ENCODE assay signal across 8 cellular contexts in genomic region chr11:1260023-1260501, GRCh38. TPM values are rescaled to one million over a fixed set of nuclear protein-coding genes. Genes with fewer than 3 reads are reported as not detected.
DNase-seq lines count a peak whose midpoint lies in the region; ATAC-seq and TF ChIP-seq lines count a peak whose summit lies in the region.
"Had no signal": no experiment of that assay in that cellular context is flagged by ENCODE, and none has a peak within 500 bp of the region (broad histone marks: within the 10 kb centered on the region; RNA-seq: fewer than 3 reads in every experiment).

No MANE protein-coding gene starts in this region.

- RAD21 ChIA-PET in HCT116 (lab: Charles Lee; ENCODE audit: low non-redundant PET in 1 of 2, low total read pairs in 2 of 2, uncharacterized antibody in 2 of 2, unreplicated experiment in 2 of 2): no interaction called here

- no peaks in the 10 kb centered on the region for H3K9me3 ChIP-seq in HCT116 (ENCODE audit: control insufficient read depth in 1 of 2, insufficient read depth in 1 of 2, low read depth in 1 of 2, low read length in 2 of 2)
- H3K9me3 ChIP-seq in endodermal cell (ENCODE audit: control insufficient read depth, low read length): peaks cover 3% of the 10 kb centered on the region

- in situ Hi-C loops in brain microvascular endothelial cell (cut with HindIII; ENCODE audit: low pct_ligation_motif_present, low sequenced_read_pairs): no loop called here

- H3K9ac ChIP-seq in HCT116 (ENCODE audit: low read length) (no peak overlapping the region), endodermal cell (ENCODE audit: extremely low read depth, low read length, poor library complexity, severe bottlenecking) (no peak overlapping the region)

- TF ChIP-seq RAD21 in HCT116 (IDR thresholded peaks at IDR 0.05; ENCODE audit: low read depth): no peak

- H3K4me3 Mint-ChIP-seq in endodermal cell (no peak overlapping the region), CD14-positive monocyte (no peak overlapping the region)

- POLR2A ChIA-PET in HCT116 (lab: Charles Lee): no interaction called here

- no peaks in the 10 kb centered on the region for H3K79me2 ChIP-seq in HCT116 (ENCODE audit: insufficient read depth, low read length)

- intact Hi-C loops in HCT116 (cut with micrococcal nuclease) (loop anchor here (5.0 kb wide), 1 partner anchor 47 kb away; the partner anchor contains the start of gene TOLLIP), CD14-positive monocyte (cut with micrococcal nuclease) (loop anchor here (5.0 to 10.0 kb wide), 2 partner anchors 75 to 77 kb away; no protein-coding TSS in a partner anchor)

- H3K36me3 ChIP-seq in HCT116 (ENCODE audit: control insufficient read depth in 1 of 2, insufficient read depth in 2 of 2, low read length in 2 of 2): no peaks in the 10 kb centered on the region
- no peaks in the 10 kb centered on the region for H3K36me3 ChIP-seq in endodermal cell (ENCODE audit: control insufficient read depth, insufficient read depth, low read length)
- no peaks in the 10 kb centered on the region for H3K36me3 ChIP-seq in brain microvascular endothelial cell (replicated peaks)

- H3K36me3 Mint-ChIP-seq in endodermal cell (ENCODE audit: low read depth): peaks cover 4% of the 10 kb centered on the region
- H3K36me3 Mint-ChIP-seq in CD14-positive monocyte: peaks cover 0 to 5% of the 10 kb centered on the region in 2 donors

- H4K20me1 ChIP-seq in HCT116 (ENCODE audit: insufficient read depth): no peaks in the 10 kb centered on the region

- H3K4me1 ChIP-seq in HCT116 (ENCODE audit: control insufficient read depth in 1 of 2, insufficient read depth in 2 of 2, low read length in 2 of 2) (peaks cover 13 to 32% of the 10 kb centered on the region in 2 experiments; a peak in 3 of 4 replicates), endodermal cell (ENCODE audit: control insufficient read depth, insufficient read depth, low read length) (no peaks in the 10 kb centered on the region)

- peaks cover 1% of the 10 kb centered on the region for H3K4me1 Mint-ChIP-seq in endodermal cell
- H3K4me1 Mint-ChIP-seq in CD14-positive monocyte: peaks cover 11% of the 10 kb centered on the region

- no TSS peak for BruUV-seq in HCT116 (replicated peaks; lab: Mats Ljungman, UMichigan)

- H2AFZ ChIP-seq in HCT116 (ENCODE audit: low read depth, low read length, poor library complexity, severe bottlenecking): no peak overlapping the region

- TF ChIP-seq CTCF in HCT116 (IDR thresholded peaks at IDR 0.05 in 2 of 3, conservative IDR thresholded peaks at IDR 0.05 in 1 of 3; ENCODE audit: borderline replicate concordance in 1 of 3, insufficient read depth in 1 of 3, low read depth in 2 of 3, low read length in 2 of 3): no peak
- TF ChIP-seq CTCF in endodermal cell (conservative IDR thresholded peaks at IDR 0.05): no peak
- TF ChIP-seq CTCF in CD14-positive monocyte (IDR thresholded peaks at IDR 0.05): no peak
- TF ChIP-seq CTCF in brain microvascular endothelial cell (IDR thresholded peaks at IDR 0.05; ENCODE audit: low read depth, low read length, missing control alignments): no peak

- H3K27me3 ChIP-seq in HCT116 (ENCODE audit: insufficient read depth, low read length): no peaks in the 10 kb centered on the region
- H3K27me3 ChIP-seq in endodermal cell (ENCODE audit: control insufficient read depth, insufficient read depth, low read length, poor library complexity, severe bottlenecking): no peaks in the 10 kb centered on the region
- no peaks in the 10 kb centered on the region for H3K27me3 ChIP-seq in brain microvascular endothelial cell (replicated peaks)

- H3K27ac ChIP-seq in HCT116 (ENCODE audit: low read depth, low read length) (peak overlapping the region; percentile 24; the same call in 1 of the 2 replicates), endodermal cell (ENCODE audit: low read depth, low read length) (no peak overlapping the region), brain microvascular endothelial cell (no peak overlapping the region)

- H3K4me3 ChIP-seq in HCT116 (replicated peaks in 1 of 2; ENCODE audit: low read depth in 1 of 2, low read length in 2 of 2) (no peak overlapping the region), endodermal cell (ENCODE audit: low read length) (no peak overlapping the region), brain microvascular endothelial cell (ENCODE audit: low read depth, low read length) (no peak overlapping the region)

- H3K4me2 ChIP-seq in HCT116 (ENCODE audit: low read length): peak overlapping the region; percentile 32; the same call in 1 of the 2 replicates

- WGBS in endodermal cell (ENCODE audit: insufficient coverage in 1 of 2, insufficient read length in 1 of 2), 2 experiments: 90% methylated on average over 9 of the region's 10 CpGs; no CpG with 5 or more reads in 1 of the 2 experiments

- DNase-seq in HCT116 (ENCODE audit: low read depth, low spot score) (peak; percentile 42), SW 1271 (lab: John Stamatoyannopoulos, UW) (peak; percentile 27 to 47), endodermal cell (peak; percentile 74), CD14-positive monocyte (ENCODE audit: low spot score) (no peak), brain microvascular endothelial cell (no peak), NCI-H1417 (lab: John Stamatoyannopoulos, UW) (no peak)
- DNase-seq in stimulated activated CD4-positive, alpha-beta T cell treated with anti-CD3 and anti-CD28 coated beads, Interleukin-4, amount 100 ng/mL, for 24 hours: peak; percentile 33
- DNase-seq: NCI-H2171 had no signal

- peaks cover 3% of the 10 kb centered on the region for H3K27me3 Mint-ChIP-seq in endodermal cell (ENCODE audit: insufficient read depth)
- H3K27me3 Mint-ChIP-seq in CD14-positive monocyte (ENCODE audit: low read depth in 3 of 3): no peaks in the 10 kb centered on the region

- CTCF ChIA-PET in HCT116 (lab: Charles Lee): no interaction called here

- peak; percentile 79 for ATAC-seq in HCT116

- no peaks in the 10 kb centered on the region for H3K9me2 ChIP-seq in HCT116 (ENCODE audit: insufficient read depth)

- no peak overlapping the region for H3K27ac Mint-ChIP-seq in endodermal cell
- peak overlapping the region in 1 of 7 donors; percentile 46 for H3K27ac Mint-ChIP-seq in CD14-positive monocyte

- H3K9me3 Mint-ChIP-seq in endodermal cell: peaks cover 8% of the 10 kb centered on the region
- peaks cover 2 to 8% (median 6%) of the 10 kb centered on the region in 7 donors for H3K9me3 Mint-ChIP-seq in CD14-positive monocyte

- no peak for TF ChIP-seq POLR2A in HCT116 (IDR thresholded peaks at IDR 0.05; ENCODE audit: borderline replicate concordance, extremely low read depth, insufficient read depth, insufficient read length)

TF ChIP-seq in HCT116, 20 proteins besides CTCF, POLR2A, EP300 and RAD21 (continues in another document):
- TF ChIP-seq MAX (IDR thresholded peaks at IDR 0.05) (no peak), ATF3 (IDR thresholded peaks at IDR 0.05) (no peak), ZFX (IDR thresholded peaks at IDR 0.05) (no peak), SP1 (IDR thresholded peaks at IDR 0.05; ENCODE audit: low read depth) (no peak), EGR1 (IDR thresholded peaks at IDR 0.05; ENCODE audit: low read depth) (no peak), REST (IDR thresholded peaks at IDR 0.05; ENCODE audit: low read depth) (no peak), ELF1 (IDR thresholded peaks at IDR 0.05; ENCODE audit: borderline replicate concordance, low read depth) (no peak), CEBPB (IDR thresholded peaks at IDR 0.05; ENCODE audit: low read depth) (no peak), SIN3A (IDR thresholded peaks at IDR 0.05; ENCODE audit: low read depth) (no peak), EZH2phosphoT487 (IDR thresholded peaks at IDR 0.05; ENCODE audit: borderline replicate concordance) (no peak), FOSL1 (IDR thresholded peaks at IDR 0.05; ENCODE audit: low read depth) (no peak), YY1 (IDR thresholded peaks at IDR 0.05; ENCODE audit: extremely low read depth, insufficient replicate concordance, low read depth, low read length) (no peak)

RNA-seq across cellular contexts. Expression of gene MUC5B, which starts 37.2 kb away (rescaled TPM):
- total RNA-seq in HCT116 (2021; ENCODE audit: unreplicated experiment) (1.5 TPM), endodermal cell (not detected)
- 0.05 TPM in 2 replicates for polyA plus RNA-seq in HCT116 (2012)
- 0.04 TPM for polyA plus RNA-seq in endodermal cell (2013, experiment 1 of 2)
- 0.04 TPM for polyA plus RNA-seq in endodermal cell (2013, experiment 2 of 2)
- not detected for polyA plus RNA-seq in CD14-positive monocyte

RNA-seq across cellular contexts. Expression of gene TOLLIP, which starts 49.4 kb away (rescaled TPM):
- total RNA-seq in HCT116 (2021; ENCODE audit: unreplicated experiment): 28.5 TPM
- 22.6 and 39.6 TPM in 2 replicates for polyA plus RNA-seq in HCT116 (2012)
- total RNA-seq in endodermal cell: 10 to 100 TPM; 34.3 to 37.4 TPM
- 21.1 TPM for polyA plus RNA-seq in endodermal cell (2013, experiment 1 of 2)
- 19.8 TPM for polyA plus RNA-seq in endodermal cell (2013, experiment 2 of 2)
- 10 to 100 TPM; 67.9 to 71.7 TPM for polyA plus RNA-seq in CD14-positive monocyte

Comparison
In these comparisons a context has a peak if more than half of its experiments do, and no peak if none do; other contexts are left out.
1. DNase-seq: peak in HCT116 (single experiment), SW 1271 (2 of 2), endodermal cell (single experiment) and stimulated activated CD4-positive, alpha-beta T cell treated with anti-CD3 and anti-CD28 coated beads, Interleukin-4, amount 100 ng/mL, for 24 hours (single experiment); none in CD14-positive monocyte (single experiment), brain microvascular endothelial cell (single experiment) and NCI-H1417 (0 of 3).